In genomic region chr2:3168230-3168891, GRCh38 we compare ENCODE assay signal across 11 cellular contexts.
DNase-seq lines count a peak whose midpoint lies in the region; ATAC-seq and TF ChIP-seq lines count a peak whose summit lies in the region.
"Had no signal": no experiment of that assay in that cellular context is flagged by ENCODE, and none has a peak within 500 bp of the region (broad histone marks: within the 10 kb centered on the region; RNA-seq: fewer than 3 reads in every experiment).

No MANE protein-coding gene starts in this region.

- H3K27me3 ChIP-seq in RWPE2 (ENCODE audit: insufficient read depth, poor library complexity, severe bottlenecking) = no peaks in the 10 kb centered on the region
- H3K27me3 ChIP-seq: ovary had no signal

- intact Hi-C loops in posterior vena cava (cut with DNase I) = no loop called here

- peaks cover 1% of the 10 kb centered on the region for H3K9me3 ChIP-seq in RWPE2 (ENCODE audit: severe bottlenecking)
- H3K9me3 ChIP-seq: ovary had no signal

- peaks cover 17% of the 10 kb centered on the region for H3K4me1 ChIP-seq in RWPE2 (ENCODE audit: insufficient read depth, poor library complexity, severe bottlenecking)

- H3K4me3 ChIP-seq in RWPE2 (ENCODE audit: severe bottlenecking) = no peak overlapping the region
- H3K4me3 ChIP-seq in fibroblast of the aortic adventitia (ENCODE audit: low read depth, low read length) = no peak overlapping the region
- H3K4me3 ChIP-seq: ovary had no signal

- DNase-seq in GM04503 (ENCODE audit: low read depth) (peak; percentile 44), RWPE2 (ENCODE audit: low spot score) (peak; percentile 40), fibroblast of the aortic adventitia (ENCODE audit: low read depth) (peak; percentile 8), posterior vena cava (ENCODE audit: low spot score) (peak; percentile 78), T-helper 9 cell (no peak), nucleus accumbens (lab: John Stamatoyannopoulos, UW) (no peak), NCI-H1092 treated with DMSO at 0.1 percent for 48 hours (lab: John Stamatoyannopoulos, UW) (no peak)
- DNase-seq: DND-41, NCI-H2029, ovary had no signal

- ATAC-seq in RWPE2 (ENCODE audit: low read depth) = peak; percentile 76
- no peak for ATAC-seq in HG02970 (IDR thresholded peaks at IDR 0.05; ENCODE audit: low FRiP score, unreplicated experiment)

- no peaks in the 10 kb centered on the region for H3K36me3 ChIP-seq in RWPE2 (ENCODE audit: low read depth)
- H3K36me3 ChIP-seq: ovary had no signal

- TF ChIP-seq CTCF in RWPE2 (IDR thresholded peaks at IDR 0.05; ENCODE audit: poor library complexity, severe bottlenecking) = no peak
- no peak for TF ChIP-seq CTCF in fibroblast of the aortic adventitia (IDR thresholded peaks at IDR 0.05; ENCODE audit: insufficient read depth, low read length)

- peak overlapping the region; percentile 0 for H3K27ac ChIP-seq in RWPE2 (ENCODE audit: poor library complexity, severe bottlenecking)
- H3K27ac ChIP-seq: ovary had no signal

Comparison
In these comparisons a context has a peak if more than half of its experiments do, and no peak if none do; other contexts are left out.
1. DNase-seq: peak in GM04503 (single experiment), RWPE2 (single experiment), fibroblast of the aortic adventitia (single experiment) and posterior vena cava (single experiment); none in T-helper 9 cell (single experiment), nucleus accumbens (0 of 56) and NCI-H1092 treated with DMSO at 0.1 percent for 48 hours (single experiment).